Comparison of ENCODE assay signal across 8 cellular contexts in the genomic region with DNA sequence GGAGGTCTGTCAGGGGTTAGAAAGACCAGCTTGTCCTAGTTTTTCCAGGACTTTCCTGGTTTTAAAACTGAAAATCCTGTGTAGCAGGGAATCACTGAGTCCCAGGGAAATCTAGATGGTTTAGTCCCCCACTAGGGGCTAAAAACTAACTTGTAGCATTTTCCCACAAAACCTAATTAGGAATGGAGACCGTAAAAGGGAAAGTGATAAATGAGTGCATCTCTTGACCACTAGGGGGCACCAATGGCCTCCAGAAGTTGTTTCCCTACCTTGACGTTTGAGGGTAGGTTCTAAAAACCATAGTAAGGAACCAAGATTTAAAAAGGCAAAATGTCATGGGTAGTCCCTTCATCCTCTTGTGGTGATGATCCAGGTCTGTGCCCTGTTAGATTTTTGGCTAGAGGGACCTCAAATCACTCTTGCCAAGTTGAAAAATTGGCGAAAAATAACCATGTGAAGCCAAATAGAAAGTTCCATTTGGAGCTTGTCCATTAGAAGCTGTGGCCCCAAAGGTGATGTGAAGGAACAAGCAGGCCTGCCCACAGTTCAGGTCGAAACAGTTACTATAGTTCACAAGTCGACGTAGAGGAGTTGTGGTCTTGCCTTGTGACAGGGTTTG. TPM values are rescaled to one million over a fixed set of nuclear protein-coding genes. Genes with fewer than 3 reads are reported as not detected.
DNase-seq lines count a peak whose midpoint lies in the region; ATAC-seq and TF ChIP-seq lines count a peak whose summit lies in the region.

No MANE protein-coding gene starts in this region.

- DNase-seq in activated T-cell treated with anti-CD3 and anti-CD28 coated beads for 24 hours (ENCODE audit: low read depth) (peak; percentile 33), MV-4-11 (lab: John Stamatoyannopoulos, UW) (peak; percentile 33), SK-N-MC (ENCODE audit: low read depth, low spot score) (peak; percentile 47)
- DNase-seq in activated T-cell treated with anti-CD3 and anti-CD28 coated beads, Interleukin-2, amount 50 U/mL, for 1 hour, result no peak
- peak; percentile 47 for DNase-seq in central memory CD4-positive, alpha-beta T cell
- peak; percentile 31 to 36 for DNase-seq in stimulated activated naive CD8-positive, alpha-beta T cell treated with anti-CD3 and anti-CD28 coated beads, Interleukin-15, amount 100 ng/mL, for 72 hours

- H3K9me3 Mint-ChIP-seq in stimulated activated naive CD8-positive, alpha-beta T cell treated with anti-CD3 and anti-CD28 coated beads, Interleukin-15, amount 100 ng/mL, for 72 hours, result peaks cover 0 to 4% of the 10 kb centered on the region in 2 donors

- TF ChIP-seq CTCF in liver (IDR thresholded peaks at IDR 0.05; ENCODE audit: low read depth, low read length, missing input control), result peak; percentile 81

- H3K27ac ChIP-seq in SK-N-MC, result no peak overlapping the region
- H3K27ac ChIP-seq in liver (ENCODE audit: low read depth in 1 of 2, low read length in 2 of 2), result no peak overlapping the region

- H3K4me3 Mint-ChIP-seq in stimulated activated naive CD8-positive, alpha-beta T cell treated with anti-CD3 and anti-CD28 coated beads, Interleukin-15, amount 100 ng/mL, for 72 hours, result no peak overlapping the region

- peaks cover 0 to 13% (median 0%) of the 10 kb centered on the region in 4 donors for H3K27me3 ChIP-seq in liver (ENCODE audit: control insufficient read depth in 4 of 4, insufficient read depth in 4 of 4, low read length in 3 of 4)

- peaks cover 0 to 7% (median 3%) of the 10 kb centered on the region in 4 donors for H3K4me1 ChIP-seq in liver (ENCODE audit: control insufficient read depth in 4 of 4, insufficient read depth in 4 of 4, low read length in 3 of 4)

- WGBS in liver, result 55% methylated on average over 6 of the region's 6 CpGs

- no peak overlapping the region for H3K9ac ChIP-seq in SK-N-MC (ENCODE audit: insufficient read length)
- H3K9ac ChIP-seq in liver (ENCODE audit: low read depth in 1 of 2, low read length in 2 of 2), result no peak overlapping the region

- H3K36me3 ChIP-seq in SK-N-MC (ENCODE audit: insufficient read depth, low read length), result no peaks in the 10 kb centered on the region
- H3K36me3 ChIP-seq in liver (ENCODE audit: control insufficient read depth in 4 of 4, insufficient read depth in 3 of 4, low read depth in 1 of 4, low read length in 3 of 4), result no peaks in the 10 kb centered on the region

- H3K27ac Mint-ChIP-seq in stimulated activated naive CD8-positive, alpha-beta T cell treated with anti-CD3 and anti-CD28 coated beads, Interleukin-15, amount 100 ng/mL, for 72 hours, result no peak overlapping the region

- peaks cover 9% of the 10 kb centered on the region for H3K4me1 Mint-ChIP-seq in stimulated activated naive CD8-positive, alpha-beta T cell treated with anti-CD3 and anti-CD28 coated beads, Interleukin-15, amount 100 ng/mL, for 72 hours

- H3K9me3 ChIP-seq in SK-N-MC (ENCODE audit: low read depth, low read length) (no peaks in the 10 kb centered on the region), liver (ENCODE audit: control insufficient read depth in 4 of 4, low read length in 3 of 4) (no peaks in the 10 kb centered on the region)

- H3K4me3 ChIP-seq in SK-N-MC (no peak overlapping the region), liver (ENCODE audit: low read depth in 1 of 3, low read length in 3 of 3) (no peak overlapping the region)

- peaks cover 17% of the 10 kb centered on the region for H3K27me3 Mint-ChIP-seq in stimulated activated naive CD8-positive, alpha-beta T cell treated with anti-CD3 and anti-CD28 coated beads, Interleukin-15, amount 100 ng/mL, for 72 hours

- peak; percentile 85 to 86 for TF ChIP-seq RAD21 in liver (IDR thresholded peaks at IDR 0.05)

- peak; percentile 39 for ATAC-seq in stimulated activated naive CD8-positive, alpha-beta T cell treated with anti-CD3 and anti-CD28 coated beads, Interleukin-15, amount 100 ng/mL, for 72 hours
- no peak for ATAC-seq in HG03159 (IDR thresholded peaks at IDR 0.05; ENCODE audit: unreplicated experiment)

TF ChIP-seq in liver, 16 proteins besides CTCF, POLR2A, EP300 and RAD21:
- TF ChIP-seq GABPA (IDR thresholded peaks at IDR 0.05 in 1 of 2, conservative IDR thresholded peaks at IDR 0.05 in 1 of 2) (no peak), FOXA1 (IDR thresholded peaks at IDR 0.05) (no peak), SP1 (IDR thresholded peaks at IDR 0.05) (no peak), HNF4A (conservative IDR thresholded peaks at IDR 0.05) (no peak), JUND (IDR thresholded peaks at IDR 0.05) (no peak), NR2F2 (IDR thresholded peaks at IDR 0.05) (no peak), TAF1 (conservative IDR thresholded peaks at IDR 0.05) (no peak)
- TF ChIP-seq, protein P1, sequence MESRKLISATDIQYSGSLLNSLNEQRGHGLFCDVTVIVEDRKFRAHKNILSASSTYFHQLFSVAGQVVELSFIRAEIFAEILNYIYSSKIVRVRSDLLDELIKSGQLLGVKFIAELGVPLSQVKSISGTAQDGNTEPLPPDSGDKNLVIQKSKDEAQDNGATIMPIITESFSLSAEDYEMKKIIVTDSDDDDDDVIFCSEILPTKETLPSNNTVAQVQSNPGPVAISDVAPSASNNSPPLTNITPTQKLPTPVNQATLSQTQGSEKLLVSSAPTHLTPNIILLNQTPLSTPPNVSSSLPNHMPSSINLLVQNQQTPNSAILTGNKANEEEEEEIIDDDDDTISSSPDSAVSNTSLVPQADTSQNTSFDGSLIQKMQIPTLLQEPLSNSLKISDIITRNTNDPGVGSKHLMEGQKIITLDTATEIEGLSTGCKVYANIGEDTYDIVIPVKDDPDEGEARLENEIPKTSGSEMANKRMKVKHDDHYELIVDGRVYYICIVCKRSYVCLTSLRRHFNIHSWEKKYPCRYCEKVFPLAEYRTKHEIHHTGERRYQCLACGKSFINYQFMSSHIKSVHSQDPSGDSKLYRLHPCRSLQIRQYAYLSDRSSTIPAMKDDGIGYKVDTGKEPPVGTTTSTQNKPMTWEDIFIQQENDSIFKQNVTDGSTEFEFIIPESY (IDR thresholded peaks at IDR 0.05), result no peak

RNA-seq across cellular contexts. Expression of a gene that starts 24.5 kb away (rescaled TPM):
- under 1 TPM; 0.05 to 0.59 TPM for total RNA-seq in liver
- polyA plus RNA-seq in liver, result under 1 TPM; 0.08 to 0.37 TPM
